ENCODE assay signal across 1 cellular context in the genomic region with DNA sequence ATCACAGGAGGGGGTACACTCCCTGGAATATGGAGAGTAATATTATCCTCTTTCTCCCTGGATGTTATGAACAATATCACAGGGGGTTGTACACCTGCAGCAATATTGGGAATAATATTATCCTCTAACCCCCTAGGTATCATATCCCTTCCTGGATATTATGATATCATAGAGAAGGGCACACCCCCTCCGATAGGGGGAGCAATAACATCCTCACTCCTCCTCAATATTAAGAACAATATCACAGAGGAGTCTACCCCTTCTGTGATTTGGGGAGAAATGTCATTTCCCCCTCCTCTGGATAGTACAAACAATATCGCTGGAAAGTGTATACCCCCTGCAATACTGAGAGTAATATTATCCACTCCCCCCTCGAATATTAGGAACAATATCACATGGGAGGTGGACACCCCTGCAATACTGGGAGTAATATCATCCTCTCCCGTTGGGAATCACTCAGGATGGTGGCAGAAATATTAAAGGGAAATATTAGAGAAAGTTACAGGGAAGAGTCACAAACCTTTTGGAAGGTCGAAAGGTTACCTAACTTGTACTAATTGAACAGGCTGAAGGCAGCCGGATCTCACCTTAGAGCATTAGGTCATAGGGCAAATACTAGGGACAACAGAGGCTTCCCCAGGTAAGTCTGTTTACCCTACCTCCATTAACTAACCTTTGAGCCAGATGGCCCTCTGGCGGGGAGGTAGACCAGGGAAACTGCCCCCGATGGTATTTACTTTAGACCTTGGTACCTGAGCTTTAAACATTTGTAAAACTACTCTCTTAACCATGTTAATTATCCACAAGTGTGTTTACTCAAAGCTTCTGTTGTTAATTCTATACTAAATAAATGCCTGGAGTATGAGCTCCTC.
A peak's percentile ranks its signal among the peaks of the same experiment; 100 is the strongest.
TF ChIP-seq lines count a peak whose summit lies in the region.

No MANE protein-coding gene starts in this region.

TF ChIP-seq in HepG2, 621 proteins besides CTCF, POLR2A, EP300 and RAD21 (continued from another document and continues in another):
- TF ChIP-seq, protein P1, sequence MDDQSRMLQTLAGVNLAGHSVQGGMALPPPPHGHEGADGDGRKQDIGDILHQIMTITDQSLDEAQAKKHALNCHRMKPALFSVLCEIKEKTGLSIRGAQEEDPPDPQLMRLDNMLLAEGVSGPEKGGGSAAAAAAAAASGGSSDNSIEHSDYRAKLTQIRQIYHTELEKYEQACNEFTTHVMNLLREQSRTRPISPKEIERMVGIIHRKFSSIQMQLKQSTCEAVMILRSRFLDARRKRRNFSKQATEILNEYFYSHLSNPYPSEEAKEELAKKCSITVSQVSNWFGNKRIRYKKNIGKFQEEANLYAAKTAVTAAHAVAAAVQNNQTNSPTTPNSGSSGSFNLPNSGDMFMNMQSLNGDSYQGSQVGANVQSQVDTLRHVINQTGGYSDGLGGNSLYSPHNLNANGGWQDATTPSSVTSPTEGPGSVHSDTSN (CRISPR knock-in tag; IDR thresholded peaks at IDR 0.05; ENCODE audit: borderline replicate concordance) = no peak
- TF ChIP-seq, protein P2, sequence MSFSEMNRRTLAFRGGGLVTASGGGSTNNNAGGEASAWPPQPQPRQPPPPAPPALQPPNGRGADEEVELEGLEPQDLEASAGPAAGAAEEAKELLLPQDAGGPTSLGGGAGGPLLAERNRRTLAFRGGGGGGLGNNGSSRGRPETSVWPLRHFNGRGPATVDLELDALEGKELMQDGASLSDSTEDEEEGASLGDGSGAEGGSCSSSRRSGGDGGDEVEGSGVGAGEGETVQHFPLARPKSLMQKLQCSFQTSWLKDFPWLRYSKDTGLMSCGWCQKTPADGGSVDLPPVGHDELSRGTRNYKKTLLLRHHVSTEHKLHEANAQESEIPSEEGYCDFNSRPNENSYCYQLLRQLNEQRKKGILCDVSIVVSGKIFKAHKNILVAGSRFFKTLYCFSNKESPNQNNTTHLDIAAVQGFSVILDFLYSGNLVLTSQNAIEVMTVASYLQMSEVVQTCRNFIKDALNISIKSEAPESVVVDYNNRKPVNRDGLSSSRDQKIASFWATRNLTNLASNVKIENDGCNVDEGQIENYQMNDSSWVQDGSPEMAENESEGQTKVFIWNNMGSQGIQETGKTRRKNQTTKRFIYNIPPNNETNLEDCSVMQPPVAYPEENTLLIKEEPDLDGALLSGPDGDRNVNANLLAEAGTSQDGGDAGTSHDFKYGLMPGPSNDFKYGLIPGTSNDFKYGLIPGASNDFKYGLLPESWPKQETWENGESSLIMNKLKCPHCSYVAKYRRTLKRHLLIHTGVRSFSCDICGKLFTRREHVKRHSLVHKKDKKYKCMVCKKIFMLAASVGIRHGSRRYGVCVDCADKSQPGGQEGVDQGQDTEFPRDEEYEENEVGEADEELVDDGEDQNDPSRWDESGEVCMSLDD (CRISPR knock-in tag; IDR thresholded peaks at IDR 0.05; ENCODE audit: borderline replicate concordance) = no peak
- no peak for TF ChIP-seq MED13 (CRISPR knock-in tag; IDR thresholded peaks at IDR 0.05)
- no peak for TF ChIP-seq HIVEP1 (CRISPR knock-in tag; IDR thresholded peaks at IDR 0.05)
- TF ChIP-seq ZNF570 (CRISPR knock-in tag; IDR thresholded peaks at IDR 0.05; ENCODE audit: borderline replicate concordance) = no peak
- TF ChIP-seq, protein P3, sequence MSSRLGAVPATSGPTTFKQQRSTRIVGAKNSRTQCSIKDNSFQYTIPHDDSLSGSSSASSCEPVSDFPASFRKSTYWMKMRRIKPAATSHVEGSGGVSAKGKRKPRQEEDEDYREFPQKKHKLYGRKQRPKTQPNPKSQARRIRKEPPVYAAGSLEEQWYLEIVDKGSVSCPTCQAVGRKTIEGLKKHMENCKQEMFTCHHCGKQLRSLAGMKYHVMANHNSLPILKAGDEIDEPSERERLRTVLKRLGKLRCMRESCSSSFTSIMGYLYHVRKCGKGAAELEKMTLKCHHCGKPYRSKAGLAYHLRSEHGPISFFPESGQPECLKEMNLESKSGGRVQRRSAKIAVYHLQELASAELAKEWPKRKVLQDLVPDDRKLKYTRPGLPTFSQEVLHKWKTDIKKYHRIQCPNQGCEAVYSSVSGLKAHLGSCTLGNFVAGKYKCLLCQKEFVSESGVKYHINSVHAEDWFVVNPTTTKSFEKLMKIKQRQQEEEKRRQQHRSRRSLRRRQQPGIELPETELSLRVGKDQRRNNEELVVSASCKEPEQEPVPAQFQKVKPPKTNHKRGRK (CRISPR knock-in tag; IDR thresholded peaks at IDR 0.05) = no peak
- TF ChIP-seq FOXO1 (CRISPR knock-in tag; IDR thresholded peaks at IDR 0.05) = peak; percentile 91
- TF ChIP-seq, protein P4, sequence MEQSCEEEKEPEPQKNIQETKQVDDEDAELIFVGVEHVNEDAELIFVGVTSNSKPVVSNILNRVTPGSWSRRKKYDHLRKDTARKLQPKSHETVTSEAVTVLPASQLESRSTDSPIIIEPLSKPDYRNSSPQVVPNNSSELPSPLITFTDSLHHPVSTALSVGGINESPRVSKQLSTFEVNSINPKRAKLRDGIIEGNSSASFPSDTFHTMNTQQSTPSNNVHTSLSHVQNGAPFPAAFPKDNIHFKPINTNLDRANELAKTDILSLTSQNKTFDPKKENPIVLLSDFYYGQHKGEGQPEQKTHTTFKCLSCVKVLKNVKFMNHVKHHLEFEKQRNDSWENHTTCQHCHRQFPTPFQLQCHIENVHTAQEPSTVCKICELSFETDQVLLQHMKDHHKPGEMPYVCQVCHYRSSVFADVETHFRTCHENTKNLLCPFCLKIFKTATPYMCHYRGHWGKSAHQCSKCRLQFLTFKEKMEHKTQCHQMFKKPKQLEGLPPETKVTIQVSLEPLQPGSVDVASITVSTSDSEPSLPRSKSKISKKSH (CRISPR knock-in tag; IDR thresholded peaks at IDR 0.05; ENCODE audit: borderline replicate concordance) = no peak
- TF ChIP-seq, protein P5, sequence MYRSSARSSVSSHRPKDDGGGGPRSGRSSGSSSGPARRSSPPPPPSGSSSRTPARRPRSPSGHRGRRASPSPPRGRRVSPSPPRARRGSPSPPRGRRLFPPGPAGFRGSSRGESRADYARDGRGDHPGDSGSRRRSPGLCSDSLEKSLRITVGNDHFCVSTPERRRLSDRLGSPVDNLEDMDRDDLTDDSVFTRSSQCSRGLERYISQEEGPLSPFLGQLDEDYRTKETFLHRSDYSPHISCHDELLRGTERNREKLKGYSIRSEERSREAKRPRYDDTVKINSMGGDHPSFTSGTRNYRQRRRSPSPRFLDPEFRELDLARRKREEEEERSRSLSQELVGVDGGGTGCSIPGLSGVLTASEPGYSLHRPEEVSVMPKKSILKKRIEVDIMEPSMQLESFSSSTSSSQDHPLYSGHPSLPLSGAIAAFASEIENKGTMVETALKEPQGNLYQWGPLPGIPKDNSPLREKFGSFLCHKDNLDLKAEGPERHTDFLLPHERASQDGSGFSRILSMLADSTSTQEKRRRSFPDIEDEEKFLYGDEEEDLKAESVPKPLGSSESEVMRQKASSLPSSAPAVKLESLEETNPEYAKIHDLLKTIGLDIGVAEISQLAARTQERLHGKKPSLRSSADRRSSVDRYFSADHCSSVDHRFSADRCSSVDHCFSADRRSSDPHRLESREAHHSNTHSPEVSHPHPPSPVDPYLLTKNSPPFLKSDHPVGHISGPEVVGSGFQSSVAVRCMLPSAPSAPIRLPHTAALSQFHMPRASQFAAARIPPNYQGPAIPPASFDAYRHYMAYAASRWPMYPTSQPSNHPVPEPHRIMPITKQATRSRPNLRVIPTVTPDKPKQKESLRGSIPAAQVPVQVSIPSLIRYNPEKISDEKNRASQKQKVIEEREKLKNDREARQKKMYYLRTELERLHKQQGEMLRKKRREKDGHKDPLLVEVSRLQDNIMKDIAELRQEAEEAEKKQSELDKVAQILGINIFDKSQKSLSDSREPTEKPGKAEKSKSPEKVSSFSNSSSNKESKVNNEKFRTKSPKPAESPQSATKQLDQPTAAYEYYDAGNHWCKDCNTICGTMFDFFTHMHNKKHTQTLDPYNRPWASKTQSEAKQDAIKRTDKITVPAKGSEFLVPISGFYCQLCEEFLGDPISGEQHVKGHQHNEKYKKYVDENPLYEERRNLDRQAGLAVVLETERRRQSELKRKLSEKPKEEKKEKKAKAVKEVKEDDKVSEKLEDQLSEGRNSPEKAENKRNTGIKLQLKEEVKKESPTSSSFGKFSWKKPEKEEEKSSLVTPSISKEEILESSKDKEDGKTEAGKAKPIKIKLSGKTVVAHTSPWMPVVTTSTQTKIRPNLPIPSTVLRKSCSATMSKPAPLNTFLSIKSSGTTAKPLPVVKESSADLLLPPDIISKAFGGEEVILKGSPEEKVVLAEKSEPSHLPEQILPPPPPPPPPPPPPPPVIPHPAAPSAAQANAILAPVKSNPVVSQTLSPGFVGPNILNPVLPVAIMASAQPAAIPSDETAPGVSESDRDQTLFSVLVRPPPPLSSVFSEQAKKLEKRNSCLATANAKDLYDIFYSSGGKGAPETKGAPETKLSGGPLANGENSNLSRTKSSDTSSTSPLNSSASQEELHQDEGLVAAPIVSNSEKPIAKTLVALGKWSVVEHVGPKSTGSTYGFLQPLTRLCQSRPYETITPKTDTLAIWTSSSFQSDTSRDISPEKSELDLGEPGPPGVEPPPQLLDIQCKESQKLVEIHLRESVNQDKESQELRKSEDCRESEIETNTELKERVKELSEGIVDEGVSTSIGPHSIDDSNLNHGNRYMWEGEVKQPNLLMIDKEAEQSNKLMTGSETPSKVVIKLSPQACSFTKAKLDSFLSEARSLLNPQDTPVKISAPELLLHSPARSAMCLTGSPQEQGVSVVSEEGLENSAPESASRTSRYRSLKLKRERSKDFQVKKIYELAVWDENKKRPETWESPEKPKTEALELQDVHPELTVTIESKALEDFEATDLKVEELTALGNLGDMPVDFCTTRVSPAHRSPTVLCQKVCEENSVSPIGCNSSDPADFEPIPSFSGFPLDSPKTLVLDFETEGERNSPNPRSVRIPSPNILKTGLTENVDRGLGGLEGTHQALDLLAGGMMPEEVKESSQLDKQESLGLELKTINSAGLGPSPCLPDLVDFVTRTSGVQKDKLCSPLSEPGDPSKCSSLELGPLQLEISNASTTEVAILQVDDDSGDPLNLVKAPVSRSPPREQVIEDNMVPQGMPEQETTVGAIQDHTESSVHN (CRISPR knock-in tag; IDR thresholded peaks at IDR 0.05) = no peak
- TF ChIP-seq, protein P6, sequence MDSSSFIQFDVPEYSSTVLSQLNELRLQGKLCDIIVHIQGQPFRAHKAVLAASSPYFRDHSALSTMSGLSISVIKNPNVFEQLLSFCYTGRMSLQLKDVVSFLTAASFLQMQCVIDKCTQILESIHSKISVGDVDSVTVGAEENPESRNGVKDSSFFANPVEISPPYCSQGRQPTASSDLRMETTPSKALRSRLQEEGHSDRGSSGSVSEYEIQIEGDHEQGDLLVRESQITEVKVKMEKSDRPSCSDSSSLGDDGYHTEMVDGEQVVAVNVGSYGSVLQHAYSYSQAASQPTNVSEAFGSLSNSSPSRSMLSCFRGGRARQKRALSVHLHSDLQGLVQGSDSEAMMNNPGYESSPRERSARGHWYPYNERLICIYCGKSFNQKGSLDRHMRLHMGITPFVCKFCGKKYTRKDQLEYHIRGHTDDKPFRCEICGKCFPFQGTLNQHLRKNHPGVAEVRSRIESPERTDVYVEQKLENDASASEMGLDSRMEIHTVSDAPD (CRISPR knock-in tag; IDR thresholded peaks at IDR 0.05) = peak; percentile 34; the same call in 1 of the 2 replicates
- TF ChIP-seq GTF3A (CRISPR knock-in tag; conservative IDR thresholded peaks at IDR 0.05) = no peak
- TF ChIP-seq ZNF737 (CRISPR knock-in tag; IDR thresholded peaks at IDR 0.05; ENCODE audit: borderline replicate concordance) = no peak
- no peak for TF ChIP-seq ZNF251 (CRISPR knock-in tag; IDR thresholded peaks at IDR 0.05)
- TF ChIP-seq TCF7 (IDR thresholded peaks at IDR 0.05; ENCODE audit: low read depth) = peak; percentile 52
- no peak for TF ChIP-seq KMT2A (CRISPR knock-in tag; IDR thresholded peaks at IDR 0.05)
- no peak for TF ChIP-seq FOXA1 (IDR thresholded peaks at IDR 0.05)
- TF ChIP-seq FOXA1 (CRISPR knock-in tag; IDR thresholded peaks at IDR 0.05) = peak; percentile 84
- TF ChIP-seq ZNF777 (CRISPR knock-in tag; IDR thresholded peaks at IDR 0.05) = no peak
- peak; percentile 56; the same call in 1 of the 2 replicates for TF ChIP-seq ZBTB20 (CRISPR knock-in tag; IDR thresholded peaks at IDR 0.05; ENCODE audit: borderline replicate concordance, low read depth)
- peak; percentile 95 for TF ChIP-seq PPARG (CRISPR knock-in tag; conservative IDR thresholded peaks at IDR 0.05)
- TF ChIP-seq, protein P7, sequence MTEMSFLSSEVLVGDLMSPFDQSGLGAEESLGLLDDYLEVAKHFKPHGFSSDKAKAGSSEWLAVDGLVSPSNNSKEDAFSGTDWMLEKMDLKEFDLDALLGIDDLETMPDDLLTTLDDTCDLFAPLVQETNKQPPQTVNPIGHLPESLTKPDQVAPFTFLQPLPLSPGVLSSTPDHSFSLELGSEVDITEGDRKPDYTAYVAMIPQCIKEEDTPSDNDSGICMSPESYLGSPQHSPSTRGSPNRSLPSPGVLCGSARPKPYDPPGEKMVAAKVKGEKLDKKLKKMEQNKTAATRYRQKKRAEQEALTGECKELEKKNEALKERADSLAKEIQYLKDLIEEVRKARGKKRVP (CRISPR knock-in tag; IDR thresholded peaks at IDR 0.05) = no peak
- TF ChIP-seq ZNF44 (CRISPR knock-in tag; IDR thresholded peaks at IDR 0.05) = no peak
- TF ChIP-seq FOXA3 (CRISPR knock-in tag; IDR thresholded peaks at IDR 0.05) = peak; percentile 90
- TF ChIP-seq POLR2AphosphoS2 (IDR thresholded peaks at IDR 0.05; ENCODE audit: low read depth, low read length) = no peak
- 0 out of 2 replicates have a peak, but pooled peaks have one; percentile 43 for TF ChIP-seq MEF2D (CRISPR knock-in tag; IDR thresholded peaks at IDR 0.05)
- peak; percentile 92; the same call in 1 of the 2 replicates for TF ChIP-seq ZNF614 (CRISPR knock-in tag; IDR thresholded peaks at IDR 0.05; ENCODE audit: borderline replicate concordance)
- TF ChIP-seq RAD51 (IDR thresholded peaks at IDR 0.05; ENCODE audit: borderline replicate concordance) = no peak
- TF ChIP-seq ZFP41 (CRISPR knock-in tag; IDR thresholded peaks at IDR 0.05; ENCODE audit: borderline replicate concordance) = no peak
- TF ChIP-seq, protein P8, sequence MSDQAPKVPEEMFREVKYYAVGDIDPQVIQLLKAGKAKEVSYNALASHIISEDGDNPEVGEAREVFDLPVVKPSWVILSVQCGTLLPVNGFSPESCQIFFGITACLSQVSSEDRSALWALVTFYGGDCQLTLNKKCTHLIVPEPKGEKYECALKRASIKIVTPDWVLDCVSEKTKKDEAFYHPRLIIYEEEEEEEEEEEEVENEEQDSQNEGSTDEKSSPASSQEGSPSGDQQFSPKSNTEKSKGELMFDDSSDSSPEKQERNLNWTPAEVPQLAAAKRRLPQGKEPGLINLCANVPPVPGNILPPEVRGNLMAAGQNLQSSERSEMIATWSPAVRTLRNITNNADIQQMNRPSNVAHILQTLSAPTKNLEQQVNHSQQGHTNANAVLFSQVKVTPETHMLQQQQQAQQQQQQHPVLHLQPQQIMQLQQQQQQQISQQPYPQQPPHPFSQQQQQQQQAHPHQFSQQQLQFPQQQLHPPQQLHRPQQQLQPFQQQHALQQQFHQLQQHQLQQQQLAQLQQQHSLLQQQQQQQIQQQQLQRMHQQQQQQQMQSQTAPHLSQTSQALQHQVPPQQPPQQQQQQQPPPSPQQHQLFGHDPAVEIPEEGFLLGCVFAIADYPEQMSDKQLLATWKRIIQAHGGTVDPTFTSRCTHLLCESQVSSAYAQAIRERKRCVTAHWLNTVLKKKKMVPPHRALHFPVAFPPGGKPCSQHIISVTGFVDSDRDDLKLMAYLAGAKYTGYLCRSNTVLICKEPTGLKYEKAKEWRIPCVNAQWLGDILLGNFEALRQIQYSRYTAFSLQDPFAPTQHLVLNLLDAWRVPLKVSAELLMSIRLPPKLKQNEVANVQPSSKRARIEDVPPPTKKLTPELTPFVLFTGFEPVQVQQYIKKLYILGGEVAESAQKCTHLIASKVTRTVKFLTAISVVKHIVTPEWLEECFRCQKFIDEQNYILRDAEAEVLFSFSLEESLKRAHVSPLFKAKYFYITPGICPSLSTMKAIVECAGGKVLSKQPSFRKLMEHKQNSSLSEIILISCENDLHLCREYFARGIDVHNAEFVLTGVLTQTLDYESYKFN (CRISPR knock-in tag; conservative IDR thresholded peaks at IDR 0.05) = peak; percentile 95
